8 cellular contexts compared by ENCODE assay signal in the genomic region with DNA sequence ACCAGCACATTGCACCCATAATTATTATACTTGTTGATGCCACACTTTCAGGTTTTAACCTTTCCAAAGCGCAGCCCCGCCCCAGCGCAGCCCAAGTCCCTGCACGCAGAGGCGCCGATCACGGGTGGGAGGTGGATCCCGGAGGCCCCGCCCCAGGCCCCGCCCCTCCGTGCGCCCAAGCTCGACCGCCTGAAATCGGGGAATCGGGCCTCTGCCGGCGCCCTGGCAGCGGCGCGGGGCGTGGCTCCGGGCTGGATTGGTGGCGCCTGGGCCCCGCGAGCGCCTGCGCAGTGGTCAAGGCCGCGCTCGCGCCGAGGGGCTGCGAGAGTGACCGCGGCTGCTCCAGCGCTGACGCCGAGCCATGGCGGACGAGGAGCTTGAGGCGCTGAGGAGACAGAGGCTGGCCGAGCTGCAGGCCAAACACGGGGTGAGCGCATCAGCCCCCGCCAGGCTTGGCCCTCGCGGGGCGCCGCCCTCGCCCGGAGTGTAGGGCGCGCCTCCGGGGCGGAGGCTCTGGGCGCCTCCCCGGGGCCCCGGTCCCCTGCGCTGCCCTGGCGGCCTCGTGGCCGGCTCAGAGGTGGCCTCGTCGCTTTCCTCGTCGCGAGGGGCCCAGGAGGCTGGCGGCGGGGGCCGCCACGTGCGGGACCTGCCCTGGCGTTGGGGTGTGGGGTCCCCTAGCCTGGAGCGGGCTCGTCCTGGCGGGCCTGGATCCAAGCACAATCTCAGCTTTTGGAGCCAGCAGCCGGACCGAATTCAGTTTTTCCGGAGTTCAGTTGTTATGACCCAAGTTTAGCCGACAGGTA. TPM values are rescaled to one million over a fixed set of nuclear protein-coding genes. Genes with fewer than 3 reads are reported as not detected.
DNase-seq lines count a peak whose midpoint lies in the region; ATAC-seq, FAIRE-seq and TF ChIP-seq lines count a peak whose summit lies in the region.

PDCD5 (plus strand) TSS at position 290 of the 803 bp plus-strand sequence; CDS start at position 362, 72 bp downstream.

- peaks cover 0 to 6% of the 10 kb centered on the region in 2 donors for H3K4me1 ChIP-seq in kidney (ENCODE audit: control insufficient read depth in 1 of 2, insufficient read depth in 1 of 2, low read depth in 1 of 2, low read length in 2 of 2)

- peaks cover 5 to 19% of the 10 kb centered on the region in 2 donors for H3K36me3 ChIP-seq in kidney (ENCODE audit: control insufficient read depth in 1 of 2, insufficient read depth in 2 of 2, low read length in 2 of 2)

- intact Hi-C loops in kidney (cut with DNase I): no loop called here

- H3K9me3 ChIP-seq in kidney (ENCODE audit: control insufficient read depth in 1 of 2, low read length in 2 of 2): no peaks in the 10 kb centered on the region

- H3K27ac ChIP-seq in kidney (ENCODE audit: low read depth in 2 of 2, low read length in 2 of 2): peak within 1 kb of the TSS; percentile 28 to 51

- no peak for FAIRE-seq in kidney (lab: Jason Lieb, UNC)

- TF ChIP-seq POLR2A in GM19193 (IDR thresholded peaks at IDR 0.05; ENCODE audit: extremely low read depth, insufficient read depth, insufficient read length): peak; percentile 84

- DNase-seq in Ammon's horn (ENCODE audit: low spot score) (peak; percentile 96), NCI-H460 (ENCODE audit: extremely low read depth, low read depth) (peak; percentile 88), cerebellum (ENCODE audit: low spot score) (peak; percentile 98), kidney (peak; percentile 99)
- DNase-seq in activated CD4-positive, alpha-beta T cell treated with anti-CD3 and anti-CD28 coated beads for 24 hours (ENCODE audit: low read depth in 2 of 2): peak; percentile 94 to 96
- DNase-seq in stimulated activated CD4-positive, alpha-beta T cell treated with anti-CD3 and anti-CD28 coated beads, Interleukin-15, amount 100 ng/mL, for 1 hour (ENCODE audit: low read depth in 1 of 2, low spot score in 1 of 2): peak; percentile 96 to 98

- peak; percentile 93 for ATAC-seq in HG03432 (IDR thresholded peaks at IDR 0.05; ENCODE audit: unreplicated experiment)

- no peak for TF ChIP-seq CTCF in kidney (IDR thresholded peaks at IDR 0.05; ENCODE audit: borderline replicate concordance, extremely low read depth, insufficient read depth)

- peak within 1 kb of the TSS; percentile 77 to 85 for H3K9ac ChIP-seq in kidney (ENCODE audit: low read length in 2 of 2)

- H3K4me3 ChIP-seq in kidney (ENCODE audit: low read length in 2 of 2): peak within 1 kb of the TSS; percentile 80 to 87

RNA-seq across cellular contexts. Expression of gene PDCD5, which starts in this region (rescaled TPM):
- total RNA-seq in NCI-H460 (2014; rRNA removed; shearing (Covaris generic)): 135 and 142 TPM in 2 replicates
- polyA plus RNA-seq in NCI-H460 (2014; cell fraction: nucleus; rRNA removed): 82.5 and 130 TPM in 2 replicates
- total RNA-seq in cerebellum (24.3 TPM), kidney (62.6 TPM)
- 116 TPM for polyA plus RNA-seq in kidney (ENCODE audit: insufficient read depth, low read depth, low replicate concordance)

Comparison
In these comparisons a context has a peak if more than half of its experiments do, and no peak if none do; other contexts are left out.
1. Peak in every context shown above with its lines: DNase-seq, ATAC-seq, H3K4me3 ChIP-seq and H3K27ac ChIP-seq.